15 cellular contexts compared by ENCODE assay signal in the genomic region with DNA sequence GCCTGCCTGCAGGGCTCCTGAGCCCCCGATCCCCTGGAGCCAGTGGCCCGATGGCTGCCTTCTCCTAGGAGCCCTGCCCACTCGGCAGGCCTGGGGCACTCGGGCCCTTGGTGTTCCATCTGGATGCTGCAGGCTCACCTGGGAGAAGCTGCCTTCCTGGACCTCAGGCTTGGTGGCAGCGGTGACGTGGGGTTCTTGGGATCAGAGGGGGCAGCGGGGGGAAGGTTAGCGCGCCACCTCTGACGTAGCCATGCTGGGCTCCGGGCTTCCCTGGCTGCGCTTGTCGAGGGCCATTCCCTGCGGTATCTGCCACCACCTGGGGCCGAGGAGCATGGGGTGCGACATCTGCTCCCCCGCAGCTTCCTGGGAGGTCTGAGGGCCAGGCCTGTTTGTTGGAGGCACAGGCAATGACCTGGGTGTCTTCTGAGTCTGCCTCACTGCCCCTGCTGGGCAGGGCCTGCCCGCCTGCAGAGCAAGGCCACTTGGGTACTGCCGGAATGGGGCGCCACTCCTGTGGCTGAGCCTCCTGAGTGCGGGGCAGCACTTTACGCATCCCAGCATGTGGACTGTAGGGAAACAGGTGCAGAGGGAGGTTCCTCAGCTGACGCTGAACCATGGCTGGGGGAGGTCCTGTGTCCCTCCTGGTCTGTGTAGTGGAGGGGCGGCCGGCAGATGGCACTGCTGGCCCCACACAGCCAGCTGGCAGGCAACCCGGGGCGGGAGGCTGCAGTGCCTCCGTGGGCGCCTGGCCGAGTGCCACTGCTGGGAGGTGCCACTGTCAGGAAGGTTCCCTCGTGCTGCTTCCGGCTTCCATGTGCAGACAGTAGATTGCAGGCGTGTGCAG. TPM values are rescaled to one million over a fixed set of nuclear protein-coding genes. Genes with fewer than 3 reads are reported as not detected.
DNase-seq lines count a peak whose midpoint lies in the region; ATAC-seq and TF ChIP-seq lines count a peak whose summit lies in the region.
"Had no signal": no experiment of that assay in that cellular context is flagged by ENCODE, and none has a peak within 500 bp of the region (broad histone marks: within the 10 kb centered on the region; RNA-seq: fewer than 3 reads in every experiment).

No MANE protein-coding gene starts in this region.

- peaks cover 12% of the 10 kb centered on the region for H3K4me1 Mint-ChIP-seq in T-helper 17 cell

- H3K36me3 Mint-ChIP-seq in T-helper 17 cell (ENCODE audit: low read depth), result peaks cover 2% of the 10 kb centered on the region

- H3K36me3 ChIP-seq in BE2C, result peaks cover 70% of the 10 kb centered on the region
- H3K36me3 ChIP-seq in HCT116 (ENCODE audit: control insufficient read depth in 1 of 2, insufficient read depth in 2 of 2, low read length in 2 of 2), result peaks cover 6 to 12% of the 10 kb centered on the region in 2 experiments; a peak in 2 of 4 replicates
- H3K36me3 ChIP-seq in right lobe of liver, result no peaks in the 10 kb centered on the region
- peaks cover 4 to 19% of the 10 kb centered on the region in 2 donors for H3K36me3 ChIP-seq in ascending aorta

- 0 out of 2 replicates have a peak, but pooled peaks have one; percentile 15 for ATAC-seq in HCT116
- ATAC-seq in T-helper 17 cell, result no peak
- peak; percentile 25 to 75 (median 55) for ATAC-seq in right lobe of liver
- ATAC-seq in HG03469 (IDR thresholded peaks at IDR 0.05; ENCODE audit: unreplicated experiment), result no peak
- ATAC-seq: K562 had no signal

- H3K27ac ChIP-seq in HCT116 (ENCODE audit: low read depth, low read length) (no peak overlapping the region), right lobe of liver (no peak overlapping the region), ascending aorta (no peak overlapping the region)
- H3K27ac ChIP-seq: SJCRH30 had no signal

- RAD21 ChIA-PET in HCT116 (lab: Charles Lee; ENCODE audit: low non-redundant PET in 1 of 2, low total read pairs in 2 of 2, uncharacterized antibody in 2 of 2, unreplicated experiment in 2 of 2), result no interaction called here

- no peak overlapping the region for H3K9ac ChIP-seq in HCT116 (ENCODE audit: low read length)

- no peak for TF ChIP-seq POLR2A in HCT116 (IDR thresholded peaks at IDR 0.05; ENCODE audit: borderline replicate concordance, extremely low read depth, insufficient read depth, insufficient read length)
- TF ChIP-seq POLR2A in right lobe of liver (IDR thresholded peaks at IDR 0.05), result no peak

- TF ChIP-seq CTCF in BE2C (IDR thresholded peaks at IDR 0.05; ENCODE audit: low read depth, low read length) (peak; percentile 52), HCT116 (IDR thresholded peaks at IDR 0.05 in 2 of 3, conservative IDR thresholded peaks at IDR 0.05 in 1 of 3; ENCODE audit: borderline replicate concordance in 1 of 3, insufficient read depth in 1 of 3, low read depth in 2 of 3, low read length in 2 of 3) (no peak), right lobe of liver (IDR thresholded peaks at IDR 0.05) (peak in 3 of 4 donors; percentile 9 to 24 (median 21)), ascending aorta (IDR thresholded peaks at IDR 0.05) (no peak), GM10266 (IDR thresholded peaks at IDR 0.05; ENCODE audit: control insufficient read depth, insufficient read depth, low read depth, missing control alignments) (no peak)

- H3K4me2 ChIP-seq in HCT116 (ENCODE audit: low read length), result no peak overlapping the region

- no TSS peak for BruUV-seq in HCT116 (replicated peaks; lab: Mats Ljungman, UMichigan)

- peaks cover 53% of the 10 kb centered on the region for H3K79me2 ChIP-seq in HCT116 (ENCODE audit: insufficient read depth, low read length)

- CTCF ChIA-PET in HCT116 (lab: Charles Lee), result no interaction called here

- H3K4me1 ChIP-seq in BE2C (no peaks in the 10 kb centered on the region), HCT116 (ENCODE audit: control insufficient read depth in 1 of 2, insufficient read depth in 2 of 2, low read length in 2 of 2) (no peaks in the 10 kb centered on the region), right lobe of liver (peaks cover 0 to 2% (median 0%) of the 10 kb centered on the region in 4 donors), ascending aorta (peaks cover 0 to 2% of the 10 kb centered on the region in 2 donors)
- H3K4me1 ChIP-seq: SJCRH30 had no signal

- no peak overlapping the region for H3K27ac Mint-ChIP-seq in T-helper 17 cell
- H3K27ac Mint-ChIP-seq: HFFc6 had no signal

- H4K20me1 ChIP-seq in HCT116 (ENCODE audit: insufficient read depth), result peaks cover 6% of the 10 kb centered on the region; the same call in 1 of the 2 replicates

- peak overlapping the region; percentile 15 for H3K4me3 Mint-ChIP-seq in T-helper 17 cell
- H3K4me3 Mint-ChIP-seq: HFFc6 had no signal

- TF ChIP-seq RAD21 in HCT116 (IDR thresholded peaks at IDR 0.05; ENCODE audit: low read depth), result no peak

- peak; percentile 77 for DNase-seq in BE2C
- no peak for DNase-seq in HCT116 (ENCODE audit: low read depth, low spot score)
- DNase-seq in T-helper 17 cell, result no peak
- peak; percentile 50 to 65 (median 53) for DNase-seq in right lobe of liver
- DNase-seq in ascending aorta (ENCODE audit: low spot score in 2 of 2), result no peak
- DNase-seq in GM10266 (ENCODE audit: extremely low spot score), result no peak
- DNase-seq: activated effector memory CD4-positive, alpha-beta T cell treated with anti-CD3 and anti-CD28 coated beads, Interleukin-2, amount 50 U/mL, for 16 hours; HFFc6; hypothalamus; midbrain; NCI-H2107; retina; SJCRH30 had no signal

- H3K4me3 ChIP-seq in BE2C (ENCODE audit: low read depth, low read length) (no peak overlapping the region), HCT116 (replicated peaks in 1 of 2; ENCODE audit: low read depth in 1 of 2, low read length in 2 of 2) (no peak overlapping the region), right lobe of liver (no peak overlapping the region), ascending aorta (no peak overlapping the region)
- H3K4me3 ChIP-seq: K562, SJCRH30 had no signal

- H3K27me3 Mint-ChIP-seq in T-helper 17 cell, result no peaks in the 10 kb centered on the region

- H3K9me3 ChIP-seq in BE2C (no peaks in the 10 kb centered on the region), HCT116 (ENCODE audit: control insufficient read depth in 1 of 2, insufficient read depth in 1 of 2, low read depth in 1 of 2, low read length in 2 of 2) (no peaks in the 10 kb centered on the region), T-helper 17 cell (ENCODE audit: control insufficient read depth, low read length, poor library complexity, severe bottlenecking) (no peaks in the 10 kb centered on the region), right lobe of liver (no peaks in the 10 kb centered on the region), ascending aorta (no peaks in the 10 kb centered on the region)
- H3K9me3 ChIP-seq: SJCRH30 had no signal

- no peak overlapping the region for H2AFZ ChIP-seq in HCT116 (ENCODE audit: low read depth, low read length, poor library complexity, severe bottlenecking)

- intact Hi-C loops in HCT116 (cut with micrococcal nuclease), result no loop called here
- intact Hi-C loops in right lobe of liver (cut with DNase I), result no loop called here
- intact Hi-C loops in ascending aorta (cut with DNase I), result no loop called here

- POLR2A ChIA-PET in HCT116 (lab: Charles Lee), result no interaction called here

- no peaks in the 10 kb centered on the region for H3K27me3 ChIP-seq in BE2C
- no peaks in the 10 kb centered on the region for H3K27me3 ChIP-seq in HCT116 (ENCODE audit: insufficient read depth, low read length)
- H3K27me3 ChIP-seq in right lobe of liver, result no peaks in the 10 kb centered on the region
- H3K27me3 ChIP-seq in ascending aorta, result no peaks in the 10 kb centered on the region
- H3K27me3 ChIP-seq: SJCRH30 had no signal

- no peaks in the 10 kb centered on the region for H3K9me2 ChIP-seq in HCT116 (ENCODE audit: insufficient read depth)

- 60% methylated on average over 3 of the region's 33 CpGs for WGBS in right lobe of liver (ENCODE audit: insufficient coverage, low coverage, low lambda C conversion rate, missing lambda C conversion rate)

TF ChIP-seq in HCT116, 20 proteins besides CTCF, POLR2A, EP300 and RAD21 (continues in another document):
- TF ChIP-seq CEBPB (IDR thresholded peaks at IDR 0.05; ENCODE audit: low read depth) (no peak), SRF (IDR thresholded peaks at IDR 0.05; ENCODE audit: low read depth) (no peak), POLR2AphosphoS5 (IDR thresholded peaks at IDR 0.05; ENCODE audit: low read depth, low read length) (no peak), EGR1 (IDR thresholded peaks at IDR 0.05; ENCODE audit: low read depth) (no peak), TCF7L2 (IDR thresholded peaks at IDR 0.05; ENCODE audit: borderline replicate concordance, extremely low read depth, insufficient read depth, insufficient read length) (no peak), EZH2phosphoT487 (IDR thresholded peaks at IDR 0.05; ENCODE audit: borderline replicate concordance) (no peak)
- TF ChIP-seq, protein P1, sequence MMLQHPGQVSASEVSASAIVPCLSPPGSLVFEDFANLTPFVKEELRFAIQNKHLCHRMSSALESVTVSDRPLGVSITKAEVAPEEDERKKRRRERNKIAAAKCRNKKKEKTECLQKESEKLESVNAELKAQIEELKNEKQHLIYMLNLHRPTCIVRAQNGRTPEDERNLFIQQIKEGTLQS (IDR thresholded peaks at IDR 0.05), result no peak

RNA-seq across cellular contexts. Expression of gene MTA1, which starts 20.3 kb away (rescaled TPM):
- 121 TPM for polyA plus RNA-seq in BE2C (2012; ENCODE audit: insufficient read depth, insufficient read length, low read depth)
- total RNA-seq in HCT116 (2021; ENCODE audit: unreplicated experiment) (229 TPM), T-helper 17 cell (10 to 100 TPM; 99.0 to 99.7 TPM), right lobe of liver (10 to 100 TPM; 18.6 to 45.1 (median 29.2) TPM), ascending aorta (118 TPM)
- polyA plus RNA-seq in HCT116 (2012), result 132 and 135 TPM in 2 replicates

RNA-seq across cellular contexts. Expression of gene CRIP2, which starts 34.7 kb away (rescaled TPM):
- 2,068 TPM for polyA plus RNA-seq in BE2C (2012; ENCODE audit: insufficient read depth, insufficient read length, low read depth)
- total RNA-seq in HCT116 (2021; ENCODE audit: unreplicated experiment) (31.1 TPM), T-helper 17 cell (10 to 100 TPM; 51.6 to 58.8 TPM), right lobe of liver (10 to 100 TPM; 11.2 to 50.0 (median 27.5) TPM), ascending aorta (665 TPM)
- polyA plus RNA-seq in HCT116 (2012), result 37.8 and 43.3 TPM in 2 replicates

RNA-seq across cellular contexts. Expression of gene TEX22, which starts 41.6 kb away (rescaled TPM):
- 2.7 TPM for polyA plus RNA-seq in BE2C (2012; ENCODE audit: insufficient read depth, insufficient read length, low read depth)
- total RNA-seq in HCT116 (2021; ENCODE audit: unreplicated experiment) (3.8 TPM), T-helper 17 cell (1 to 10 TPM in 1 of 2 donors, under 1 TPM in 1; 0.60 to 1.7 TPM), right lobe of liver (under 1 TPM in 3 of 6 experiments, not detected in 3; 0.07 to 0.44 (median 0.35) TPM), ascending aorta (not detected)
- 0.05 and 0.15 TPM in 2 replicates for polyA plus RNA-seq in HCT116 (2012)

RNA-seq across cellular contexts. Expression of gene CRIP1, which starts 46.8 kb away (rescaled TPM):
- polyA plus RNA-seq in BE2C (2012; ENCODE audit: insufficient read depth, insufficient read length, low read depth), result 451 TPM
- total RNA-seq in HCT116 (2021; ENCODE audit: unreplicated experiment), result 260 TPM
- polyA plus RNA-seq in HCT116 (2012), result 613 and 656 TPM in 2 replicates
- 100 to 1,000 TPM; 451 to 842 TPM for total RNA-seq in T-helper 17 cell
- 1 to 10 TPM in 5 of 6 experiments, under 1 TPM in 1; 0.79 to 5.4 (median 2.7) TPM for total RNA-seq in right lobe of liver
- 106 TPM for total RNA-seq in ascending aorta

RNA-seq across cellular contexts. Expression of gene TEDC1, which starts 51.1 kb away (rescaled TPM):
- 40.9 TPM for polyA plus RNA-seq in BE2C (2012; ENCODE audit: insufficient read depth, insufficient read length, low read depth)
- total RNA-seq in HCT116 (2021; ENCODE audit: unreplicated experiment), result 40.4 TPM
- 30.8 and 33.5 TPM in 2 replicates for polyA plus RNA-seq in HCT116 (2012)
- total RNA-seq in T-helper 17 cell, result 100 to 1,000 TPM; 141 to 361 TPM
- 1 to 10 TPM; 2.2 to 8.1 (median 3.9) TPM for total RNA-seq in right lobe of liver
- 12.7 TPM for total RNA-seq in ascending aorta

Comparison
In these comparisons a context has a peak if more than half of its experiments do, and no peak if none do; other contexts are left out.
1. DNase-seq: peak in BE2C (single experiment) and right lobe of liver (3 of 3); none in HCT116 (single experiment), T-helper 17 cell (0 of 3), ascending aorta (0 of 2) and GM10266 (single experiment).
2. CTCF ChIP-seq: peak in BE2C (single experiment) and right lobe of liver (3 of 4); none in HCT116 (0 of 3), ascending aorta (0 of 3) and GM10266 (single experiment).
3. ATAC-seq: peak in HCT116 (single experiment) and right lobe of liver (4 of 4); none in T-helper 17 cell (single experiment) and HG03469 (single experiment).
4. RNA of gene CRIP2, which starts 34.7 kb away (total RNA-seq): 665 TPM in ascending aorta (single experiment); 51.6 to 58.8 TPM in T-helper 17 cell, 11.2 to 50.0 TPM in right lobe of liver and 31.1 TPM in HCT116 (single experiment); every median in the first group is over 10 times any median in the second.